In genomic region chr17:80744725-80745124, GRCh38 we compare ENCODE assay signal across 6 cellular contexts.
DNase-seq lines count a peak whose midpoint lies in the region; ATAC-seq and TF ChIP-seq lines count a peak whose summit lies in the region.
"Not testable (repeated sequence)": the region's sequence is repeated elsewhere in the genome, so short reads cannot be mapped to it uniquely, and the experiment has no call there.

No MANE protein-coding gene starts in this region.

- peak overlapping the region; percentile 48 for H3K27ac ChIP-seq in KOPT-K1 (ENCODE audit: low read depth, low read length, poor library complexity, severe bottlenecking)
- peak overlapping the region; percentile 80 for H3K27ac ChIP-seq in skeletal muscle tissue (ENCODE audit: low read depth, low read length)

- peaks cover 54% of the 10 kb centered on the region for H3K4me1 Mint-ChIP-seq in activated CD4-positive, alpha-beta T cell treated with anti-CD3 and anti-CD28 coated beads, Interleukin-2, amount 10 ng/mL, durations not matched to agents 24 days and 14 days
- H3K4me1 Mint-ChIP-seq in activated T-helper 17 cell treated with anti-CD3 and anti-CD28 coated beads, Interleukin-2, amount 50 U/mL, for 72 hours, result peaks cover 29% of the 10 kb centered on the region
- H3K4me1 Mint-ChIP-seq in brain, result peaks cover 27% of the 10 kb centered on the region
- H3K4me1 Mint-ChIP-seq in naive thymus-derived CD8-positive, alpha-beta T cell, result peaks cover 27 to 61% (median 54%) of the 10 kb centered on the region in 4 donors

- H3K9me3 Mint-ChIP-seq in activated CD4-positive, alpha-beta T cell treated with anti-CD3 and anti-CD28 coated beads, Interleukin-2, amount 10 ng/mL, durations not matched to agents 24 days and 14 days; activated T-helper 17 cell treated with anti-CD3 and anti-CD28 coated beads, Interleukin-2, amount 50 U/mL, for 72 hours; naive thymus-derived CD8-positive, alpha-beta T cell: not testable (repeated sequence)
- peaks cover 0 to 14% (median 4%) of the 10 kb centered on the region in 5 experiments for H3K9me3 Mint-ChIP-seq in brain

- H3K36me3 ChIP-seq in KOPT-K1 (ENCODE audit: insufficient read depth, low read length), result peaks cover 42% of the 10 kb centered on the region
- not testable (repeated sequence) for H3K36me3 ChIP-seq in skeletal muscle tissue (ENCODE audit: control insufficient read depth in 3 of 3, insufficient read depth in 3 of 3, low read length in 3 of 3)

- peak overlapping the region; percentile 49 for H3K27ac Mint-ChIP-seq in activated CD4-positive, alpha-beta T cell treated with anti-CD3 and anti-CD28 coated beads, Interleukin-2, amount 10 ng/mL, durations not matched to agents 24 days and 14 days
- H3K27ac Mint-ChIP-seq in activated T-helper 17 cell treated with anti-CD3 and anti-CD28 coated beads, Interleukin-2, amount 50 U/mL, for 72 hours, result peak overlapping the region; percentile 10
- H3K27ac Mint-ChIP-seq in brain, result peak overlapping the region in 3 of 5 experiments; percentile 19 to 94 (median 55)
- H3K27ac Mint-ChIP-seq in naive thymus-derived CD8-positive, alpha-beta T cell, result peak overlapping the region in 6 of 10 donors; percentile 8 to 85 (median 63)

- H3K36me3 Mint-ChIP-seq in activated CD4-positive, alpha-beta T cell treated with anti-CD3 and anti-CD28 coated beads, Interleukin-2, amount 10 ng/mL, durations not matched to agents 24 days and 14 days (ENCODE audit: low read depth), result peaks cover 39% of the 10 kb centered on the region
- not testable (repeated sequence) for H3K36me3 Mint-ChIP-seq in activated T-helper 17 cell treated with anti-CD3 and anti-CD28 coated beads, Interleukin-2, amount 50 U/mL, for 72 hours (ENCODE audit: low read depth); naive thymus-derived CD8-positive, alpha-beta T cell
- H3K36me3 Mint-ChIP-seq in brain, result peaks cover 35% of the 10 kb centered on the region

- not testable (repeated sequence) for DNase-seq in activated CD4-positive, alpha-beta T cell treated with anti-CD3 and anti-CD28 coated beads, Interleukin-2, amount 10 ng/mL, durations not matched to agents 24 days and 14 days; naive thymus-derived CD8-positive, alpha-beta T cell

- H3K9ac ChIP-seq in skeletal muscle tissue (ENCODE audit: low read depth in 1 of 3, low read length in 3 of 3), result peak overlapping the region; percentile 9 to 28 (median 12)

- H3K4me3 Mint-ChIP-seq in activated CD4-positive, alpha-beta T cell treated with anti-CD3 and anti-CD28 coated beads, Interleukin-2, amount 10 ng/mL, durations not matched to agents 24 days and 14 days, result peak overlapping the region; percentile 22
- not testable (repeated sequence) for H3K4me3 Mint-ChIP-seq in activated T-helper 17 cell treated with anti-CD3 and anti-CD28 coated beads, Interleukin-2, amount 50 U/mL, for 72 hours
- H3K4me3 Mint-ChIP-seq in brain, result peak overlapping the region in 1 of 5 experiments; percentile 21
- H3K4me3 Mint-ChIP-seq in naive thymus-derived CD8-positive, alpha-beta T cell, result peak overlapping the region in 3 of 10 donors; percentile 18 to 63 (median 34)

- POLR2A ChIA-PET in naive thymus-derived CD8-positive, alpha-beta T cell (lab: Charles Lee), result not testable (repeated sequence)

- TF ChIP-seq CTCF in brain (conservative IDR thresholded peaks at IDR 0.05), result not testable (repeated sequence)

- peaks cover 14 to 46% (median 26%) of the 10 kb centered on the region in 3 donors for H3K4me1 ChIP-seq in skeletal muscle tissue (ENCODE audit: control insufficient read depth in 3 of 3, insufficient read depth in 3 of 3, low read length in 3 of 3)

- H3K27me3 Mint-ChIP-seq in activated CD4-positive, alpha-beta T cell treated with anti-CD3 and anti-CD28 coated beads, Interleukin-2, amount 10 ng/mL, durations not matched to agents 24 days and 14 days; activated T-helper 17 cell treated with anti-CD3 and anti-CD28 coated beads, Interleukin-2, amount 50 U/mL, for 72 hours; brain; naive thymus-derived CD8-positive, alpha-beta T cell: not testable (repeated sequence)

- not testable (repeated sequence) for H3K4me3 ChIP-seq in skeletal muscle tissue (ENCODE audit: low read length in 3 of 3)

- peaks cover 14% of the 10 kb centered on the region for H3K9me3 ChIP-seq in KOPT-K1 (ENCODE audit: insufficient read depth, low read length, poor library complexity, severe bottlenecking)
- H3K9me3 ChIP-seq in skeletal muscle tissue (ENCODE audit: control insufficient read depth in 3 of 3, low read length in 3 of 3), result not testable (repeated sequence)

- intact Hi-C loops in activated CD4-positive, alpha-beta T cell treated with anti-CD3 and anti-CD28 coated beads, Interleukin-2, amount 10 ng/mL, durations not matched to agents 24 days and 14 days (cut with micrococcal nuclease), result not testable (repeated sequence)

- H3K27me3 ChIP-seq in skeletal muscle tissue (ENCODE audit: control insufficient read depth in 3 of 3, insufficient read depth in 3 of 3, low read length in 3 of 3), result not testable (repeated sequence)

- ATAC-seq in activated T-helper 17 cell treated with anti-CD3 and anti-CD28 coated beads, Interleukin-2, amount 50 U/mL, for 72 hours (replicated peaks); naive thymus-derived CD8-positive, alpha-beta T cell: not testable (repeated sequence)

Comparison
In these comparisons a context has a peak if more than half of its experiments do, and no peak if none do; other contexts are left out.
1. H3K27ac Mint-ChIP-seq: peak in every context shown above with its lines; median percentile 63 in naive thymus-derived CD8-positive, alpha-beta T cell; 55 in brain; 49 in activated CD4-positive, alpha-beta T cell treated with anti-CD3 and anti-CD28 coated beads, Interleukin-2, amount 10 ng/mL, durations not matched to agents 24 days and 14 days; 10 in activated T-helper 17 cell treated with anti-CD3 and anti-CD28 coated beads, Interleukin-2, amount 50 U/mL, for 72 hours.